In genomic region chr20:45445805-45446562, GRCh38 we compare ENCODE assay signal across 9 cellular contexts. TPM values are rescaled to one million over a fixed set of nuclear protein-coding genes. Genes with fewer than 3 reads are reported as not detected.
DNase-seq lines count a peak whose midpoint lies in the region; ATAC-seq and TF ChIP-seq lines count a peak whose summit lies in the region.
"Had no signal": no experiment of that assay in that cellular context is flagged by ENCODE, and none has a peak within 500 bp of the region (broad histone marks: within the 10 kb centered on the region; RNA-seq: fewer than 3 reads in every experiment).

No MANE protein-coding gene starts in this region.

- H3K27ac Mint-ChIP-seq in Caco-2 (ENCODE audit: unreplicated experiment) (no peak overlapping the region), neural crest cell (ENCODE audit: unreplicated experiment) (no peak overlapping the region)

- ATAC-seq in GM21529 (IDR thresholded peaks at IDR 0.05; ENCODE audit: unreplicated experiment) (peak; percentile 56), Right ventricle myocardium superior (ENCODE audit: poor library complexity) (no peak), HG03460 (IDR thresholded peaks at IDR 0.05; ENCODE audit: unreplicated experiment) (no peak), GM21825 (IDR thresholded peaks at IDR 0.05; ENCODE audit: unreplicated experiment) (no peak)

- H3K4me1 Mint-ChIP-seq in Caco-2 (ENCODE audit: low read depth, unreplicated experiment) (peaks cover 50% of the 10 kb centered on the region), neural crest cell (no peaks in the 10 kb centered on the region)

- TF ChIP-seq CTCF in Caco-2 (IDR thresholded peaks at IDR 0.05; ENCODE audit: insufficient read depth in 1 of 2, low read depth in 1 of 2, low read length in 1 of 2, severe bottlenecking in 1 of 2, unreplicated experiment in 1 of 2) = peak; percentile 80 to 81
- TF ChIP-seq CTCF in neural crest cell (conservative IDR thresholded peaks at IDR 0.05) = peak; percentile 74

- DNase-seq in Caco-2 (peak; percentile 76 to 80), OCI-M1 (lab: John Stamatoyannopoulos, UW) (peak; percentile 55), T47D (ENCODE audit: low read depth in 1 of 2, low spot score in 1 of 2) (peak; percentile 73 to 77), neural crest cell (ENCODE audit: low read depth, low spot score) (peak; percentile 66), Right ventricle myocardium superior (no peak)

- H3K4me3 Mint-ChIP-seq in Caco-2 (ENCODE audit: unreplicated experiment) (no peak overlapping the region), neural crest cell (no peak overlapping the region)

- H3K9me3 Mint-ChIP-seq in Caco-2 (ENCODE audit: unreplicated experiment) (no peaks in the 10 kb centered on the region), neural crest cell (no peaks in the 10 kb centered on the region)

- intact Hi-C loops in Caco-2 (cut with micrococcal nuclease; ENCODE audit: unreplicated experiment) (no loop called here), Right ventricle myocardium superior (cut with DNase I) (no loop called here)

- H3K27me3 Mint-ChIP-seq in Caco-2 (ENCODE audit: insufficient read depth, unreplicated experiment) (no peaks in the 10 kb centered on the region), neural crest cell (ENCODE audit: low read depth) (peaks cover 22% of the 10 kb centered on the region)

- no peaks in the 10 kb centered on the region for H3K27me3 ChIP-seq in Caco-2 (replicated peaks; ENCODE audit: control insufficient read depth, insufficient read depth, low read length)

- no peaks in the 10 kb centered on the region for H3K9me3 ChIP-seq in Caco-2

- BruUV-seq in Caco-2 (replicated peaks; lab: Mats Ljungman, UMichigan) = no TSS peak

- in situ Hi-C loops in T47D (cut with HindIII; ENCODE audit: low pct_unique_long_range_greater_than_20kb, low sequenced_read_pairs) = no loop called here

- POLR2A ChIA-PET in Caco-2 (lab: Charles Lee) = no interaction called here

- no peaks in the 10 kb centered on the region for H3K36me3 ChIP-seq in Caco-2 (ENCODE audit: control insufficient read depth, insufficient read depth, low read length)

- CTCF ChIA-PET in Caco-2 (lab: Charles Lee) = interaction anchor here (0.7 to 2.4 kb wide), 6 partner anchors 9 to 326 kb away, joined by 3 to 17 read pairs (median 5); partner anchors contain the start of gene SYS1

- H3K4me3 ChIP-seq in Caco-2 (ENCODE audit: low read depth, low read length) = no peak overlapping the region
- H3K4me3 ChIP-seq: SK-N-MC had no signal

- peaks cover 56% of the 10 kb centered on the region for H3K4me1 ChIP-seq in Caco-2

- H3K36me3 Mint-ChIP-seq in Caco-2 (ENCODE audit: insufficient read depth, unreplicated experiment) (peaks cover 12% of the 10 kb centered on the region), neural crest cell (ENCODE audit: low read depth) (no peaks in the 10 kb centered on the region)

RNA-seq across cellular contexts. Expression of gene WFDC2, which starts 23.6 kb away (rescaled TPM):
- 14.3 and 16.9 TPM in 2 replicates for total RNA-seq in Caco-2 (2022)
- total RNA-seq in neural crest cell = 7.4 and 8.7 TPM in 2 replicates
- total RNA-seq in Right ventricle myocardium superior = 1.0 TPM

RNA-seq across cellular contexts. Expression of gene PIGT, which starts 30.0 kb away (rescaled TPM):
- total RNA-seq in Caco-2 (2022) = 239 and 259 TPM in 2 replicates
- 64.8 and 67.4 TPM in 2 replicates for total RNA-seq in neural crest cell
- 113 TPM for total RNA-seq in Right ventricle myocardium superior

RNA-seq across cellular contexts. Expression of gene DBNDD2, which starts 37.9 kb away (rescaled TPM):
- total RNA-seq in Caco-2 (2022) (71.0 and 74.3 TPM in 2 replicates), neural crest cell (18.1 and 18.2 TPM in 2 replicates), Right ventricle myocardium superior (350 TPM)
